9 cellular contexts compared by ENCODE assay signal in genomic region chr1:171655215-171656116, GRCh38. TPM values are rescaled to one million over a fixed set of nuclear protein-coding genes. Genes with fewer than 3 reads are reported as not detected.
DNase-seq lines count a peak whose midpoint lies in the region; ATAC-seq and TF ChIP-seq lines count a peak whose summit lies in the region.
"Had no signal": no experiment of that assay in that cellular context is flagged by ENCODE, and none has a peak within 500 bp of the region (broad histone marks: within the 10 kb centered on the region; RNA-seq: fewer than 3 reads in every experiment).

No MANE protein-coding gene starts in this region.

- no peak overlapping the region for H3K4me3 ChIP-seq in prostate gland
- H3K4me3 ChIP-seq in urinary bladder (ENCODE audit: low read depth, low read length): no peak overlapping the region

- no peaks in the 10 kb centered on the region for H3K9me3 ChIP-seq in prostate gland

- TF ChIP-seq POLR2A in prostate gland (IDR thresholded peaks at IDR 0.05): no peak

- WGBS in prostate gland: 48% methylated on average over 21 of the region's 21 CpGs
- 22% methylated on average over 21 of the region's 21 CpGs for WGBS in urinary bladder

- ATAC-seq in HG02571 (IDR thresholded peaks at IDR 0.05; ENCODE audit: unreplicated experiment): peak; percentile 72

- intact Hi-C loops in prostate gland (cut with DNase I): no loop called here

- peak in 2 of 4 experiments; percentile 22 to 32 for TF ChIP-seq CTCF in prostate gland (IDR thresholded peaks at IDR 0.05)

- H3K27me3 ChIP-seq in prostate gland (replicated peaks; ENCODE audit: insufficient read depth): no peaks in the 10 kb centered on the region

- peaks cover 13% of the 10 kb centered on the region for H3K4me1 ChIP-seq in prostate gland (replicated peaks)
- H3K4me1 ChIP-seq in urinary bladder (ENCODE audit: insufficient read depth): no peaks in the 10 kb centered on the region

- H3K27ac ChIP-seq in prostate gland (peak overlapping the region; percentile 71 to 80), urinary bladder (ENCODE audit: low read depth) (peak overlapping the region; percentile 90)

- peak; percentile 13 for DNase-seq in DMS153 treated with DMSO at 0.1 percent for 48 hours (lab: John Stamatoyannopoulos, UW; ENCODE audit: unreplicated experiment)
- peak; percentile 91 for DNase-seq in OCI-M1 (lab: John Stamatoyannopoulos, UW)
- peak; percentile 32 to 48 for DNase-seq in activated T-helper 1 cell treated with anti-CD3 and anti-CD28 coated beads, Interleukin-2, amount 50 U/mL, for 16 hours (ENCODE audit: low read depth in 1 of 2, low spot score in 1 of 2)
- peak; percentile 48 for DNase-seq in germinal center (ENCODE audit: low spot score)
- DNase-seq in prostate gland (ENCODE audit: low spot score): no peak
- DNase-seq in NCI-H345 treated with DMSO at 0.1 percent for 48 hours (lab: John Stamatoyannopoulos, UW; ENCODE audit: unreplicated experiment): no peak

- H3K36me3 ChIP-seq in prostate gland (no peaks in the 10 kb centered on the region), urinary bladder (ENCODE audit: insufficient read depth) (no peaks in the 10 kb centered on the region)

RNA-seq across cellular contexts. Expression of gene MYOC, which starts 3.0 kb away (rescaled TPM):
- total RNA-seq in prostate gland (1 to 10 TPM; 3.7 to 5.7 TPM), urinary bladder (1.4 TPM)
- 32.2 TPM for polyA plus RNA-seq in urinary bladder

RNA-seq across cellular contexts. Expression of gene MYOCOS, which starts 33.4 kb away (rescaled TPM):
- not detected for total RNA-seq in prostate gland
- total RNA-seq in urinary bladder: not detected
- polyA plus RNA-seq in urinary bladder: not detected
- polyA plus RNA-seq: adipose tissue had no signal

Comparison
In these comparisons a context has a peak if more than half of its experiments do, and no peak if none do; other contexts are left out.
1. DNase-seq: peak in DMS153 treated with DMSO at 0.1 percent for 48 hours (single experiment), OCI-M1 (single experiment), activated T-helper 1 cell treated with anti-CD3 and anti-CD28 coated beads, Interleukin-2, amount 50 U/mL, for 16 hours (2 of 2) and germinal center (single experiment); none in prostate gland (single experiment) and NCI-H345 treated with DMSO at 0.1 percent for 48 hours (single experiment).